Comparison of ENCODE assay signal across 12 cellular contexts in the genomic region with DNA sequence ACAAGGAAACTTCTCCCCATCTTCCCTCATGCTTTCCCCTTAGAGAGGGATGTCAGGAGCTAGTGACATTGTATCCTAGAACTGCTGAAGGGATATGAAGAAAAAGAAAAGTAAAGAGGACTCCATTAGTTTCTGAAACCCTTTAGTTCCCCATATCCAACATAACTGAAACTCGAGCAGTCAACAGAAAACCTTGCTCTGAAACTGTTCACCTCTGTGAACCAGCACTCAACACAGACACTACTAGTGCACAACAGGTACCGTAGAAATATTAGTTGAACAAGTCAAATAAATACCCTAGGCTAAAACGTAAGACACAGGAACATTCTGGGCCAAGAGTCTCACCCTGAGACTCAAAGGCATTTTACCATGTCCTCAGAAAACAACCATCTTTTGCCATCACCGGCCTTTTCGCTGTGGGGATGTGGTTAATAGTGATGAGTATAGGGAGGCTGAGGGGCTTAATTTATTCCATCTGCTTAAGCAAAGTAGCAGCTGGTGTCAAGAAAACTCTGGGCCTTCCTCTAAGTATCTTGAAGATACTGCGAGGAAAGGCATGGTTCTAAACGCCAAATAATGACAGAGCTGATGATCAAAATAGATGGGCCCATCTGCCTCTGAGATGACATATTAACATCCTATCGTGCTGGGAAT.
DNase-seq lines count a peak whose midpoint lies in the region; ATAC-seq and TF ChIP-seq lines count a peak whose summit lies in the region.
"Had no signal": no experiment of that assay in that cellular context is flagged by ENCODE, and none has a peak within 500 bp of the region (broad histone marks: within the 10 kb centered on the region; RNA-seq: fewer than 3 reads in every experiment).

No MANE protein-coding gene starts in this region.

- intact Hi-C loops in left cardiac atrium (cut with DNase I) = no loop called here
- intact Hi-C loops in heart left ventricle (cut with DNase I) = no loop called here

- H3K36me3 ChIP-seq in H7 (replicated peaks; ENCODE audit: control insufficient read depth, insufficient read depth, low read length) (no peaks in the 10 kb centered on the region), heart left ventricle (no peaks in the 10 kb centered on the region)

- 87 to 90% (median 88%) methylated on average over 8 of the region's 8 CpGs for WGBS in heart left ventricle, 4 donors

- H3K27me3 ChIP-seq in H7 (ENCODE audit: control insufficient read depth, insufficient read depth, low read length) (no peaks in the 10 kb centered on the region), heart left ventricle (no peaks in the 10 kb centered on the region)

- no peak overlapping the region for H3K27ac ChIP-seq in heart left ventricle

- TF ChIP-seq CTCF in heart left ventricle (IDR thresholded peaks at IDR 0.05) = no peak

- no peaks in the 10 kb centered on the region for H3K9me3 ChIP-seq in heart left ventricle

- peak; percentile 90 for DNase-seq in NCI-H82 (lab: John Stamatoyannopoulos, UW)
- DNase-seq in NCI-H2107 treated with DMSO at 0.1 percent for 48 hours (lab: John Stamatoyannopoulos, UW; ENCODE audit: unreplicated experiment) = no peak
- no peak for DNase-seq in H7
- DNase-seq in left cardiac atrium = no peak
- DNase-seq in heart left ventricle = no peak
- DNase-seq: activated CD4-positive, alpha-beta T cell treated with anti-CD3 and anti-CD28 coated beads for 1 hour; activated naive CD4-positive, alpha-beta T cell treated with anti-CD3 and anti-CD28 coated beads, Interleukin-2, amount 50 U/mL, for 16 hours; CD8-positive, alpha-beta T cell; NCI-H1930 had no signal

- H3K4me3 ChIP-seq in H7 (ENCODE audit: insufficient read depth, low read depth, low read length) (no peak overlapping the region), heart left ventricle (no peak overlapping the region)

- TF ChIP-seq POLR2A in heart left ventricle (IDR thresholded peaks at IDR 0.05) = no peak

- ATAC-seq in GM18511 (IDR thresholded peaks at IDR 0.05; ENCODE audit: unreplicated experiment) = peak; percentile 90
- ATAC-seq in GM21360 (IDR thresholded peaks at IDR 0.05; ENCODE audit: unreplicated experiment) = peak; percentile 88
- peak; percentile 85 for ATAC-seq in HG02981 (IDR thresholded peaks at IDR 0.05; ENCODE audit: unreplicated experiment)
- no peak for ATAC-seq in left cardiac atrium
- ATAC-seq in heart left ventricle = no peak
- ATAC-seq: CD8-positive, alpha-beta T cell had no signal

- peaks cover 0 to 22% (median 0%) of the 10 kb centered on the region in 12 donors for H3K4me1 ChIP-seq in heart left ventricle

Comparison
In these comparisons a context has a peak if more than half of its experiments do, and no peak if none do; other contexts are left out.
1. ATAC-seq: peak in GM18511 (single experiment), GM21360 (single experiment) and HG02981 (single experiment); none in left cardiac atrium (0 of 2) and heart left ventricle (0 of 4).